ENCODE assay signal across 29 cellular contexts in the genomic region with DNA sequence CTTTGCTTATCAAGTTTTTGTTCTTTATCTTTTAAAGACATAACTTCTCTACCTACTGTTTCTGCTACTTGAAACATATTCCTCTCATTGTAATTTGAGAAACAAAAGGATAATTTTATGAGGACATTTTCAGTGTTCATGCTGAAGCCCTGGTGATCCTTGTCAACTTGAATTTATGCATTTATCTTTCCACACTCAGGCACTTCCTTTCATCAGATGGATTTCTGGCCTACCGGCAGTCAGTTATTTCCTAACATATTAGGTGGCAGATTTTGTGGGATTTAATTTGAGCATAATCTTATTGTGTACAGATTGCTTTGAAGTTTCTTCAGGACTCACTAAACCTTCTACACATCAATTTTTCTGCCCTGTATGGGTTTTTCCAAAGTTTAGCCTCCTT.
A peak's percentile ranks its signal among the peaks of the same experiment; 100 is the strongest.
DNase-seq lines count a peak whose midpoint lies in the region; ATAC-seq, FAIRE-seq and TF ChIP-seq lines count a peak whose summit lies in the region.
"Had no signal": no experiment of that assay in that cellular context is flagged by ENCODE, and none has a peak within 500 bp of the region (broad histone marks: within the 10 kb centered on the region; RNA-seq: fewer than 3 reads in every experiment).

No MANE protein-coding gene starts in this region.

- 54 to 60% methylated on average over 1 of the region's 1 CpG for WGBS in testis, 2 donors

- no peaks in the 10 kb centered on the region for H3K27me3 Mint-ChIP-seq in dendritic cell treated with granulocyte-macrophage colony-stimulating factor and Interleukin-4, amounts not matched to agents 40 ng/mL and 50 ng/mL, for 4 days
- no peaks in the 10 kb centered on the region for H3K27me3 Mint-ChIP-seq in mesothelial cell of epicardium (ENCODE audit: low read depth)
- no peaks in the 10 kb centered on the region for H3K27me3 Mint-ChIP-seq in CD8-positive, alpha-beta T cell (ENCODE audit: low read depth)
- H3K27me3 Mint-ChIP-seq: activated naive CD4-positive, alpha-beta T cell treated with anti-CD3 and anti-CD28 coated beads, Interleukin-2, amount 10 ng/mL, durations not matched to agents 7 days and 5 days had no signal

- H3K27me3 ChIP-seq in testis, result no peaks in the 10 kb centered on the region
- no peaks in the 10 kb centered on the region for H3K27me3 ChIP-seq in CD8-positive, alpha-beta T cell (ENCODE audit: insufficient read depth, low read length)
- H3K27me3 ChIP-seq: esophagus squamous epithelium, SJSA1, stomach had no signal

- peaks cover 67% of the 10 kb centered on the region for H3K4me1 ChIP-seq in testis
- no peaks in the 10 kb centered on the region for H3K4me1 ChIP-seq in CD8-positive, alpha-beta T cell (ENCODE audit: insufficient read depth, low read length)

- peaks cover 58% of the 10 kb centered on the region for H3K36me3 Mint-ChIP-seq in dendritic cell treated with granulocyte-macrophage colony-stimulating factor and Interleukin-4, amounts not matched to agents 40 ng/mL and 50 ng/mL, for 4 days (ENCODE audit: low read depth)
- H3K36me3 Mint-ChIP-seq in mesothelial cell of epicardium, result peaks cover 15% of the 10 kb centered on the region
- H3K36me3 Mint-ChIP-seq in CD8-positive, alpha-beta T cell, result peaks cover 6% of the 10 kb centered on the region

- H3K27ac Mint-ChIP-seq in dendritic cell treated with granulocyte-macrophage colony-stimulating factor and Interleukin-4, amounts not matched to agents 40 ng/mL and 50 ng/mL, for 4 days, result peak overlapping the region; percentile 91
- H3K27ac Mint-ChIP-seq in mesothelial cell of epicardium, result peak overlapping the region; percentile 91
- no peak overlapping the region for H3K27ac Mint-ChIP-seq in CD8-positive, alpha-beta T cell
- H3K27ac Mint-ChIP-seq: activated naive CD4-positive, alpha-beta T cell treated with anti-CD3 and anti-CD28 coated beads, Interleukin-2, amount 10 ng/mL, durations not matched to agents 7 days and 5 days; naive thymus-derived CD8-positive, alpha-beta T cell had no signal

- H3K4me3 Mint-ChIP-seq in dendritic cell treated with granulocyte-macrophage colony-stimulating factor and Interleukin-4, amounts not matched to agents 40 ng/mL and 50 ng/mL, for 4 days, result no peak overlapping the region
- H3K4me3 Mint-ChIP-seq in mesothelial cell of epicardium, result no peak overlapping the region
- no peak overlapping the region for H3K4me3 Mint-ChIP-seq in CD8-positive, alpha-beta T cell
- H3K4me3 Mint-ChIP-seq: activated naive CD4-positive, alpha-beta T cell treated with anti-CD3 and anti-CD28 coated beads, Interleukin-2, amount 10 ng/mL, durations not matched to agents 7 days and 5 days; naive thymus-derived CD8-positive, alpha-beta T cell had no signal

- H3K36me3 ChIP-seq in testis (ENCODE audit: low read depth, missing control alignments), result no peaks in the 10 kb centered on the region
- H3K36me3 ChIP-seq in CD8-positive, alpha-beta T cell (ENCODE audit: insufficient read depth, low read length), result no peaks in the 10 kb centered on the region

- H3K4me1 Mint-ChIP-seq in dendritic cell treated with granulocyte-macrophage colony-stimulating factor and Interleukin-4, amounts not matched to agents 40 ng/mL and 50 ng/mL, for 4 days (ENCODE audit: low read depth), result peaks cover 88% of the 10 kb centered on the region
- H3K4me1 Mint-ChIP-seq in mesothelial cell of epicardium, result peaks cover 79% of the 10 kb centered on the region
- H3K4me1 Mint-ChIP-seq in CD8-positive, alpha-beta T cell (ENCODE audit: low read depth), result no peaks in the 10 kb centered on the region
- H3K4me1 Mint-ChIP-seq: activated naive CD4-positive, alpha-beta T cell treated with anti-CD3 and anti-CD28 coated beads, Interleukin-2, amount 10 ng/mL, durations not matched to agents 7 days and 5 days had no signal

- no peak for TF ChIP-seq CTCF in mesothelial cell of epicardium (IDR thresholded peaks at IDR 0.05; ENCODE audit: unreplicated experiment)
- no peak for TF ChIP-seq CTCF in testis (IDR thresholded peaks at IDR 0.05)
- TF ChIP-seq CTCF in CD8-positive, alpha-beta T cell (IDR thresholded peaks at IDR 0.05), result no peak

- H3K9me3 Mint-ChIP-seq in dendritic cell treated with granulocyte-macrophage colony-stimulating factor and Interleukin-4, amounts not matched to agents 40 ng/mL and 50 ng/mL, for 4 days, result no peaks in the 10 kb centered on the region
- no peaks in the 10 kb centered on the region for H3K9me3 Mint-ChIP-seq in mesothelial cell of epicardium
- no peaks in the 10 kb centered on the region for H3K9me3 Mint-ChIP-seq in CD8-positive, alpha-beta T cell
- H3K9me3 Mint-ChIP-seq: activated naive CD4-positive, alpha-beta T cell treated with anti-CD3 and anti-CD28 coated beads, Interleukin-2, amount 10 ng/mL, durations not matched to agents 7 days and 5 days; naive thymus-derived CD8-positive, alpha-beta T cell had no signal

- CTCF ChIA-PET in CD8-positive, alpha-beta T cell (lab: Charles Lee), result no interaction called here

- TF ChIP-seq POLR2A in testis (IDR thresholded peaks at IDR 0.05) (no peak), H54 (IDR thresholded peaks at IDR 0.05; ENCODE audit: low read depth, low read length) (no peak)

- no peak for ATAC-seq in CD8-positive, alpha-beta T cell
- ATAC-seq: activated CD4-positive, CD25-positive, alpha-beta regulatory T cell treated with anti-CD3 and anti-CD28 coated beads, Interleukin-2, amount 50 U/mL, for 24 hours; GM12878; left lobe of liver; naive thymus-derived CD8-positive, alpha-beta T cell had no signal

- intact Hi-C loops in dendritic cell treated with granulocyte-macrophage colony-stimulating factor and Interleukin-4, amounts not matched to agents 40 ng/mL and 50 ng/mL, for 4 days (cut with micrococcal nuclease), result loop anchor here (5.0 kb wide), 1 partner anchor 32 kb away; no protein-coding TSS in a partner anchor
- intact Hi-C loops in testis (cut with DNase I; ENCODE audit: low total_unique reads), result no loop called here
- intact Hi-C loops in CD8-positive, alpha-beta T cell (cut with DNase I, micrococcal nuclease), result no loop called here

- DNase-seq in NCI-H82 treated with DMSO at 0.1 percent for 48 hours (lab: John Stamatoyannopoulos, UW; ENCODE audit: unreplicated experiment) (peak; percentile 32), mesothelial cell of epicardium (ENCODE audit: low spot score in 2 of 2, unreplicated experiment in 2 of 2) (no peak), testis (no peak), H54 (ENCODE audit: insufficient read length, low spot score) (no peak), GM03348 (ENCODE audit: low spot score) (no peak)
- no peak for DNase-seq in CD8-positive, alpha-beta T cell
- DNase-seq: activated CD4-positive, alpha-beta T cell treated with anti-CD3 and anti-CD28 coated beads, Interleukin-2, amount 50 U/mL, for 48 hours; activated naive CD4-positive, alpha-beta T cell treated with anti-CD3 and anti-CD28 coated beads, Interleukin-2, amount 10 ng/mL, durations not matched to agents 7 days and 5 days; amniotic stem cell; esophagus squamous epithelium; midbrain; naive thymus-derived CD8-positive, alpha-beta T cell; NCI-H1092 treated with DMSO at 0.1 percent for 48 hours; NCI-H187 treated with DMSO at 0.1 percent for 48 hours; stimulated activated CD4-positive, alpha-beta T cell treated with anti-CD3 and anti-CD28 coated beads, Interleukin-1b, Interleukin-23, amount 100 ng/mL, for 48 hours; stimulated activated CD8-positive, alpha-beta memory T cell treated with anti-CD3 and anti-CD28 coated beads, Interleukin-4, amount 100 ng/mL, for 48 hours; stomach; trophoblast cell had no signal

- H3K27ac ChIP-seq in testis, result peak overlapping the region; percentile 93 to 95
- H3K27ac ChIP-seq in CD8-positive, alpha-beta T cell (ENCODE audit: low read depth, low read length), result no peak overlapping the region
- H3K27ac ChIP-seq: C4-2B, coronary artery, GM23248, SJSA1 had no signal

- POLR2A ChIA-PET in CD8-positive, alpha-beta T cell (lab: Charles Lee), result no interaction called here

- H3K9me3 ChIP-seq in testis, result no peaks in the 10 kb centered on the region
- H3K9me3 ChIP-seq in CD8-positive, alpha-beta T cell (ENCODE audit: low read length), result no peaks in the 10 kb centered on the region
- H3K9me3 ChIP-seq: esophagus squamous epithelium, SJSA1, stomach had no signal

- H3K4me3 ChIP-seq in testis, result no peak overlapping the region
- H3K4me3 ChIP-seq in CD8-positive, alpha-beta T cell (ENCODE audit: low read depth, low read length), result no peak overlapping the region
- H3K4me3 ChIP-seq: coronary artery, esophagus squamous epithelium, GM12878, GM23248, SJSA1, stomach had no signal

- no peak for FAIRE-seq in H54 (lab: Jason Lieb, UNC)
- FAIRE-seq: bronchial epithelial cell, frontal cortex, GM12878, TTC549 had no signal
